1 cellular context compared by ENCODE assay signal in genomic region chr7:85464042-85464651, GRCh38.
TF ChIP-seq lines count a peak whose summit lies in the region.

No MANE protein-coding gene starts in this region.

TF ChIP-seq in HepG2, 621 proteins besides CTCF, POLR2A, EP300 and RAD21 (continued from another document):
- no peak for TF ChIP-seq ZUFSP (CRISPR knock-in tag; IDR thresholded peaks at IDR 0.05; ENCODE audit: borderline replicate concordance)
- TF ChIP-seq, protein P1, sequence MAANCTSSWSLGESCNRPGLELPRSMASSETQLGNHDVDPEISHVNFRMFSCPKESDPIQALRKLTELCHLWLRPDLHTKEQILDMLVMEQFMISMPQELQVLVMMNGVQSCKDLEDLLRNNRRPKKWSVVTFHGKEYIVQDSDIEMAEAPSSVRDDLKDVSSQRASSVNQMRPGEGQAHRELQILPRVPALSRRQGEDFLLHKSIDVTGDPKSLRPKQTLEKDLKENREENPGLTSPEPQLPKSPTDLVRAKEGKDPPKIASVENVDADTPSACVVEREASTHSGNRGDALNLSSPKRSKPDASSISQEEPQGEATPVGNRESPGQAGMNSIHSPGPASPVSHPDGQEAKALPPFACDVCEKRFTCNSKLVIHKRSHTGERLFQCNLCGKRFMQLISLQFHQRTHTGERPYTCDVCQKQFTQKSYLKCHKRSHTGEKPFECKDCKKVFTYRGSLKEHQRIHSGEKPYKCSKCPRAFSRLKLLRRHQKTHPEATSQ (CRISPR knock-in tag; IDR thresholded peaks at IDR 0.05; ENCODE audit: borderline replicate concordance) = no peak
- no peak for TF ChIP-seq POLR2G (IDR thresholded peaks at IDR 0.05; ENCODE audit: low read depth, low read length)
- TF ChIP-seq TRIM24 (CRISPR knock-in tag; IDR thresholded peaks at IDR 0.05) = no peak
- TF ChIP-seq ZNF609 (CRISPR knock-in tag; IDR thresholded peaks at IDR 0.05; ENCODE audit: borderline replicate concordance) = no peak
- TF ChIP-seq ZC3H4 (CRISPR knock-in tag; IDR thresholded peaks at IDR 0.05; ENCODE audit: borderline replicate concordance) = no peak
- TF ChIP-seq, protein P2, sequence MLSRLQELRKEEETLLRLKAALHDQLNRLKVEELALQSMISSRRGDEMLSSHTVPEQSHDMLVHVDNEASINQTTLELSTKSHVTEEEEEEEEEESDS (CRISPR knock-in tag; IDR thresholded peaks at IDR 0.05; ENCODE audit: borderline replicate concordance) = no peak
- no peak for TF ChIP-seq RORA (CRISPR knock-in tag; IDR thresholded peaks at IDR 0.05)
- TF ChIP-seq, protein P3, sequence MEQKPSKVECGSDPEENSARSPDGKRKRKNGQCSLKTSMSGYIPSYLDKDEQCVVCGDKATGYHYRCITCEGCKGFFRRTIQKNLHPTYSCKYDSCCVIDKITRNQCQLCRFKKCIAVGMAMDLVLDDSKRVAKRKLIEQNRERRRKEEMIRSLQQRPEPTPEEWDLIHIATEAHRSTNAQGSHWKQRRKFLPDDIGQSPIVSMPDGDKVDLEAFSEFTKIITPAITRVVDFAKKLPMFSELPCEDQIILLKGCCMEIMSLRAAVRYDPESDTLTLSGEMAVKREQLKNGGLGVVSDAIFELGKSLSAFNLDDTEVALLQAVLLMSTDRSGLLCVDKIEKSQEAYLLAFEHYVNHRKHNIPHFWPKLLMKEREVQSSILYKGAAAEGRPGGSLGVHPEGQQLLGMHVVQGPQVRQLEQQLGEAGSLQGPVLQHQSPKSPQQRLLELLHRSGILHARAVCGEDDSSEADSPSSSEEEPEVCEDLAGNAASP (CRISPR knock-in tag; IDR thresholded peaks at IDR 0.05; ENCODE audit: borderline replicate concordance) = no peak
- TF ChIP-seq RXRB (CRISPR knock-in tag; IDR thresholded peaks at IDR 0.05; ENCODE audit: borderline replicate concordance) = no peak
- no peak for TF ChIP-seq CENPT (CRISPR knock-in tag; IDR thresholded peaks at IDR 0.05; ENCODE audit: low read depth)
- no peak for TF ChIP-seq ZNF883 (CRISPR knock-in tag; IDR thresholded peaks at IDR 0.05; ENCODE audit: not compliant biosample characterization)
- TF ChIP-seq ZFP37 (CRISPR knock-in tag; IDR thresholded peaks at IDR 0.05; ENCODE audit: borderline replicate concordance) = no peak
- TF ChIP-seq ZNF841 (CRISPR knock-in tag; IDR thresholded peaks at IDR 0.05; ENCODE audit: borderline replicate concordance) = no peak
- TF ChIP-seq, protein P4, sequence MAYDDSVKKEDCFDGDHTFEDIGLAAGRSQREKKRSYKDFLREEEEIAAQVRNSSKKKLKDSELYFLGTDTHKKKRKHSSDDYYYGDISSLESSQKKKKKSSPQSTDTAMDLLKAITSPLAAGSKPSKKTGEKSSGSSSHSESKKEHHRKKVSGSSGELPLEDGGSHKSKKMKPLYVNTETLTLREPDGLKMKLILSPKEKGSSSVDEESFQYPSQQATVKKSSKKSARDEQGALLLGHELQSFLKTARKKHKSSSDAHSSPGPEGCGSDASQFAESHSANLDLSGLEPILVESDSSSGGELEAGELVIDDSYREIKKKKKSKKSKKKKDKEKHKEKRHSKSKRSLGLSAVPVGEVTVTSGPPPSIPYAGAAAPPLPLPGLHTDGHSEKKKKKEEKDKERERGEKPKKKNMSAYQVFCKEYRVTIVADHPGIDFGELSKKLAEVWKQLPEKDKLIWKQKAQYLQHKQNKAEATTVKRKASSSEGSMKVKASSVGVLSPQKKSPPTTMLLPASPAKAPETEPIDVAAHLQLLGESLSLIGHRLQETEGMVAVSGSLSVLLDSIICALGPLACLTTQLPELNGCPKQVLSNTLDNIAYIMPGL (CRISPR knock-in tag; IDR thresholded peaks at IDR 0.05; ENCODE audit: borderline replicate concordance in 1 of 2, low read depth in 1 of 2) = no peak
